Comparison of ENCODE assay signal across 2 cellular contexts in the genomic region with DNA sequence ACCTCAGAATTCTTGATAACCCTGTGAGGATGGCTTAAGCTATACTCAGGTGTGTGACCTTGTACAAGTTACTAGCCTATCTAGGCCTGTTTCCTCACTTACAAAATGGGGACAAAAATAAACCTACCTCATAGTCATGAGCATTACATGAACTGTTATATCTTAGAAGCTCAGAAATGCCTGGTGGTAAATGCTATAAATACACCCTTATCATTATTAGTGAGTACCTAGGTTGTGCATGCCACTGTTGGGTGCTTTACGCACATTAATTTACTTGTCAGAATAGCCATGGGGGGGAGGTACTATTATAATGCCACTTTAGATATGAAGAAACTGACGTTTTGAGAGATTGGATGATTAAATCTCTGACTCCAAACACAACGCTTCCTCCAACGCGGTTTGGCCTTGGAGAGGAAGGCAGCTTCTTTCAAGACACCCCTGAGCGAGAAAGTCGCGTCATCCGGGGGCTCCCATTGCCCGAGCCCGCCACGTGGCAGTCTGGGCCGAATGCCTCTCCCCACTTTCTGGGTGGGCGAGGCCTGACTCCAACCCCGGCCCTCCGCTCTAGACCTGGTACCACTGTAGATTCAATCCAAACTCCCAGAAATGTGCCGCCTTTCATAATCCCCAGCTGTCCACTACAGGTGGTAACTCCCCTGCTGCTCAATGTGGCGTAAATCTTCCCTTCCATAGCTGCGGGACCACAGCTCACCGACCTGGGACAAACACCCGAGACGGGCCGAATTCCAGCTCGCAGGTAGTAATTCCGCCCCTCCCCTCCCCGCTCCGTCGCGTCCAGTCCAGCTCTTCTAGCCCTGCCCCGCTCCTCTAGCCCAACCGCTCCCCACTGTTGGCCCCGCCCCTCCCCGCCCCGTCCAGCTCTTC.
A peak's percentile ranks its signal among the peaks of the same experiment; 100 is the strongest.
TF ChIP-seq lines count a peak whose summit lies in the region.

No MANE protein-coding gene starts in this region.

TF ChIP-seq in GM12891, 5 proteins besides CTCF, POLR2A, EP300 and RAD21:
- TF ChIP-seq TAF1 (IDR thresholded peaks at IDR 0.05; ENCODE audit: low read depth, low read length) (no peak), POU2F2 (IDR thresholded peaks at IDR 0.05; ENCODE audit: low read depth, low read length) (no peak), POLR2AphosphoS5 (IDR thresholded peaks at IDR 0.05; ENCODE audit: low read depth, low read length) (no peak), SPI1 (IDR thresholded peaks at IDR 0.05; ENCODE audit: low read depth, low read length) (no peak), PAX5 (IDR thresholded peaks at IDR 0.05; ENCODE audit: insufficient read depth, low read length, severe bottlenecking) (no peak)
TF ChIP-seq in GM12891: peak in this region for 0.

TF ChIP-seq in H1, 55 proteins besides CTCF, POLR2A, EP300 and RAD21:
- TF ChIP-seq PHF8 (conservative IDR thresholded peaks at IDR 0.05; ENCODE audit: low read depth, low read length) (peak; percentile 69), EGR1 (IDR thresholded peaks at IDR 0.05; ENCODE audit: borderline replicate concordance, low read depth, low read length) (no peak), ZNF274 (IDR thresholded peaks at IDR 0.05; ENCODE audit: borderline replicate concordance, extremely low read depth, low read length) (no peak), ASH2L (IDR thresholded peaks at IDR 0.05; ENCODE audit: low read length) (peak; percentile 74), SIN3A (conservative IDR thresholded peaks at IDR 0.05 in 1 of 2, IDR thresholded peaks at IDR 0.05 in 1 of 2; ENCODE audit: low read depth in 1 of 2, low read length in 2 of 2) (peak in 1 of 2 experiments; percentile 26; a peak in 1 of 4 replicates), CBX8 (IDR thresholded peaks at IDR 0.05; ENCODE audit: borderline replicate concordance, low read depth, low read length) (no peak), SIRT6 (IDR thresholded peaks at IDR 0.05; ENCODE audit: low read length) (no peak), POU5F1 (IDR thresholded peaks at IDR 0.05; ENCODE audit: low read depth, low read length) (no peak), GTF2F1 (IDR thresholded peaks at IDR 0.05; ENCODE audit: borderline replicate concordance, low read depth, low read length) (no peak), TCF12 (IDR thresholded peaks at IDR 0.05; ENCODE audit: low read depth, low read length) (0 out of 2 replicates have a peak, but pooled peaks have one; percentile 59), TAF1 (IDR thresholded peaks at IDR 0.05; ENCODE audit: low read depth, low read length) (peak; percentile 39; the same call in 1 of the 2 replicates), HDAC6 (IDR thresholded peaks at IDR 0.05; ENCODE audit: low read depth, low read length) (no peak), SP2 (IDR thresholded peaks at IDR 0.05; ENCODE audit: low read length) (no peak), SRF (IDR thresholded peaks at IDR 0.05; ENCODE audit: low read depth, low read length) (no peak), SP1 (IDR thresholded peaks at IDR 0.05; ENCODE audit: low read depth, low read length) (peak; percentile 76), SP4 (IDR thresholded peaks at IDR 0.05; ENCODE audit: low read length) (peak; percentile 66; the same call in 1 of the 2 replicates), SIX5 (IDR thresholded peaks at IDR 0.05; ENCODE audit: low read depth, low read length) (no peak), HDAC2 (IDR thresholded peaks at IDR 0.05; ENCODE audit: borderline replicate concordance in 1 of 2, low read depth in 2 of 2, low read length in 2 of 2) (no peak), NRF1 (IDR thresholded peaks at IDR 0.05; ENCODE audit: low read depth, low read length) (no peak), CREB1 (IDR thresholded peaks at IDR 0.05) (no peak; the same call in 1 of the 2 replicates), TEAD4 (IDR thresholded peaks at IDR 0.05; ENCODE audit: low read depth, low read length) (peak; percentile 77; the same call in 1 of the 2 replicates), SAP30 (IDR thresholded peaks at IDR 0.05; ENCODE audit: insufficient read depth, insufficient replicate concordance, low read length) (peak; percentile 51)
- TF ChIP-seq, protein P1, sequence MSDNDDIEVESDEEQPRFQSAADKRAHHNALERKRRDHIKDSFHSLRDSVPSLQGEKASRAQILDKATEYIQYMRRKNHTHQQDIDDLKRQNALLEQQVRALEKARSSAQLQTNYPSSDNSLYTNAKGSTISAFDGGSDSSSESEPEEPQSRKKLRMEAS (IDR thresholded peaks at IDR 0.05), result peak; percentile 90
- TF ChIP-seq, protein P2, sequence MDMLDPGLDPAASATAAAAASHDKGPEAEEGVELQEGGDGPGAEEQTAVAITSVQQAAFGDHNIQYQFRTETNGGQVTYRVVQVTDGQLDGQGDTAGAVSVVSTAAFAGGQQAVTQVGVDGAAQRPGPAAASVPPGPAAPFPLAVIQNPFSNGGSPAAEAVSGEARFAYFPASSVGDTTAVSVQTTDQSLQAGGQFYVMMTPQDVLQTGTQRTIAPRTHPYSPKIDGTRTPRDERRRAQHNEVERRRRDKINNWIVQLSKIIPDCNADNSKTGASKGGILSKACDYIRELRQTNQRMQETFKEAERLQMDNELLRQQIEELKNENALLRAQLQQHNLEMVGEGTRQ (IDR thresholded peaks at IDR 0.05; ENCODE audit: low read length), result no peak
- TF ChIP-seq, protein P3, sequence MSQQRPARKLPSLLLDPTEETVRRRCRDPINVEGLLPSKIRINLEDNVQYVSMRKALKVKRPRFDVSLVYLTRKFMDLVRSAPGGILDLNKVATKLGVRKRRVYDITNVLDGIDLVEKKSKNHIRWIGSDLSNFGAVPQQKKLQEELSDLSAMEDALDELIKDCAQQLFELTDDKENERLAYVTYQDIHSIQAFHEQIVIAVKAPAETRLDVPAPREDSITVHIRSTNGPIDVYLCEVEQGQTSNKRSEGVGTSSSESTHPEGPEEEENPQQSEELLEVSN (IDR thresholded peaks at IDR 0.05), result 0 out of 2 replicates have a peak, but pooled peaks have one; percentile 61
TF ChIP-seq in H1: peak in this region for 11.
